Comparison of ENCODE assay signal across 1 cellular context in the genomic region with DNA sequence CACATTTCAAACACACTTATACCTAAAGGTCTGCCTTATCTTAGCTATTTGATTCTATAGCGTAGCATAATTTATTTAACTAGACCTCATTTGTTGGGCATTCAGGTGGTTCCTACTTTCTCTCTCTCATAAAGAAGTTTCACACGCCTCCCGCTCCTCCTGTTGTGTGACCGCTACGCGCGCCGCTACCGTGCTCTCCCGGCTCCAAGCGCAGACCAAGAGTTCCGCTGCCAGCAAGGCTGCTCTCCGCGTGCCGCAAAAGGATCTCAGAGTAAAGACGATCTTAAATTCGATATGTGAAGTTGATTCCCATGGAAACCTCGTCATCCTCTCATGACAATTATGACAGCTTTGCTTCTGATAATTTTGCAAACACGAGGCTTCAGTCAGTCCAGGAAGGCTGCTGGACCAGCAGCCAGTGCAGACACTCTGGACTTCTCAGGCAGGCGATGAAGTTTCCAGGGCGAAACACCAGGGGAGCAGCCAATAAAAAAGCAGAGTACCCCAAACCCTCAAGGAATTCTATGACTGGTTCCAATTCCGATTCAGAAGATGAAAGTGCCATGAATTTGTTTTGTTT.
TF ChIP-seq lines count a peak whose summit lies in the region.

No MANE protein-coding gene starts in this region.

TF ChIP-seq in SK-N-SH treated with all-trans-retinoic acid at 6 μM for 48 hours, 23 proteins besides CTCF, POLR2A, EP300 and RAD21 (continued from another document):
- TF ChIP-seq, protein P1, sequence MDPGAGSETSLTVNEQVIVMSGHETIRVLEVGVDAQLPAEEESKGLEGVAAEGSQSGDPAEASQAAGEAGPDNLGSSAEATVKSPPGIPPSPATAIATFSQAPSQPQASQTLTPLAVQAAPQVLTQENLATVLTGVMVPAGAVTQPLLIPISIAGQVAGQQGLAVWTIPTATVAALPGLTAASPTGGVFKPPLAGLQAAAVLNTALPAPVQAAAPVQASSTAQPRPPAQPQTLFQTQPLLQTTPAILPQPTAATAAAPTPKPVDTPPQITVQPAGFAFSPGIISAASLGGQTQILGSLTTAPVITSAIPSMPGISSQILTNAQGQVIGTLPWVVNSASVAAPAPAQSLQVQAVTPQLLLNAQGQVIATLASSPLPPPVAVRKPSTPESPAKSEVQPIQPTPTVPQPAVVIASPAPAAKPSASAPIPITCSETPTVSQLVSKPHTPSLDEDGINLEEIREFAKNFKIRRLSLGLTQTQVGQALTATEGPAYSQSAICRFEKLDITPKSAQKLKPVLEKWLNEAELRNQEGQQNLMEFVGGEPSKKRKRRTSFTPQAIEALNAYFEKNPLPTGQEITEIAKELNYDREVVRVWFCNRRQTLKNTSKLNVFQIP (CRISPR knock-in tag; IDR thresholded peaks at IDR 0.05; ENCODE audit: borderline replicate concordance, low read depth), result no peak
- TF ChIP-seq PPARA (CRISPR knock-in tag; IDR thresholded peaks at IDR 0.05; ENCODE audit: borderline replicate concordance), result no peak
TF ChIP-seq in SK-N-SH treated with all-trans-retinoic acid at 6 μM for 48 hours: peak in this region for 0.
